ENCODE assay signal across 8 cellular contexts in genomic region chr1:45490121-45490622, GRCh38. TPM values are rescaled to one million over a fixed set of nuclear protein-coding genes. Genes with fewer than 3 reads are reported as not detected.
DNase-seq lines count a peak whose midpoint lies in the region; ATAC-seq and TF ChIP-seq lines count a peak whose summit lies in the region.

No MANE protein-coding gene starts in this region.

- H3K4me1 ChIP-seq in naive thymus-derived CD4-positive, alpha-beta T cell (ENCODE audit: control insufficient read depth in 2 of 2, insufficient read depth in 2 of 2, low read length in 2 of 2): peaks cover 9% of the 10 kb centered on the region in 2 donors

- H3K27me3 ChIP-seq in naive thymus-derived CD4-positive, alpha-beta T cell (ENCODE audit: control insufficient read depth in 2 of 2, insufficient read depth in 2 of 2, low read length in 2 of 2): no peaks in the 10 kb centered on the region

- H3K4me3 ChIP-seq in naive thymus-derived CD4-positive, alpha-beta T cell (ENCODE audit: low read length): peak overlapping the region; percentile 76

- H3K9me3 Mint-ChIP-seq in naive thymus-derived CD4-positive, alpha-beta T cell: no peaks in the 10 kb centered on the region
- H3K9me3 Mint-ChIP-seq in chondrocyte (ENCODE audit: low read depth): no peaks in the 10 kb centered on the region

- CTCF ChIA-PET in naive thymus-derived CD4-positive, alpha-beta T cell (lab: Charles Lee): interaction anchor here (3.9 to 7.6 kb wide), 3 partner anchors 11 to 478 kb away, joined by 16 to 94 read pairs (median 77); partner anchors contain the start of genes CCDC163, HECTD3, MMACHC and UROD

- DNase-seq in NCI-H526 treated with DMSO at 0.1 percent for 48 hours (lab: John Stamatoyannopoulos, UW) (peak; percentile 29), epidermal melanocyte (ENCODE audit: insufficient read length, low spot score) (peak; percentile 31), chondrocyte (ENCODE audit: low spot score) (no peak)
- DNase-seq in naive thymus-derived CD4-positive, alpha-beta T cell: peak in 1 of 9 donors; percentile 7
- no peak for DNase-seq in stimulated activated CD4-positive, alpha-beta T cell treated with anti-CD3 and anti-CD28 coated beads, Interleukin-4, amount 100 ng/mL, for 4 hours

- H3K27me3 Mint-ChIP-seq in naive thymus-derived CD4-positive, alpha-beta T cell: peaks cover 0 to 4% (median 0%) of the 10 kb centered on the region in 5 donors
- H3K27me3 Mint-ChIP-seq in chondrocyte (ENCODE audit: low read depth): peaks cover 7% of the 10 kb centered on the region

- H3K4me3 Mint-ChIP-seq in naive thymus-derived CD4-positive, alpha-beta T cell: no peak overlapping the region
- no peak overlapping the region for H3K4me3 Mint-ChIP-seq in chondrocyte (ENCODE audit: unreplicated experiment)

- no peaks in the 10 kb centered on the region for H3K9me3 ChIP-seq in naive thymus-derived CD4-positive, alpha-beta T cell (ENCODE audit: control insufficient read depth in 2 of 3, low read length in 3 of 3)

- POLR2A ChIA-PET in naive thymus-derived CD4-positive, alpha-beta T cell (lab: Charles Lee): interaction anchor here (0.6 to 5.5 kb wide), 9 partner anchors 10 to 768 kb away, joined by 3 to 45 read pairs (median 13); partner anchors contain the start of genes CCDC163, HECTD3, MMACHC and MUTYH

- peaks cover 0 to 4% (median 0%) of the 10 kb centered on the region in 5 donors for H3K36me3 Mint-ChIP-seq in naive thymus-derived CD4-positive, alpha-beta T cell
- H3K36me3 Mint-ChIP-seq in chondrocyte (ENCODE audit: low read depth): no peaks in the 10 kb centered on the region

- intact Hi-C loops in naive thymus-derived CD4-positive, alpha-beta T cell (cut with micrococcal nuclease): loop anchor here (2.0 to 10.0 kb wide), 5 partner anchors 262 to 685 kb away; partner anchors contain the start of genes BTBD19 (in 2 of the 2), DYNLT4 (in 2 of the 2), PLK3 (in 2 of the 2) and IPP (in 1 of the 2)

- H3K36me3 ChIP-seq in naive thymus-derived CD4-positive, alpha-beta T cell (ENCODE audit: control insufficient read depth in 2 of 3, insufficient read depth in 3 of 3, low read length in 3 of 3): no peaks in the 10 kb centered on the region

- peaks cover 5 to 15% (median 10%) of the 10 kb centered on the region in 7 donors for H3K4me1 Mint-ChIP-seq in naive thymus-derived CD4-positive, alpha-beta T cell
- no peaks in the 10 kb centered on the region for H3K4me1 Mint-ChIP-seq in chondrocyte (ENCODE audit: low read depth)

- no peak overlapping the region for H3K27ac Mint-ChIP-seq in naive thymus-derived CD4-positive, alpha-beta T cell
- H3K27ac Mint-ChIP-seq in chondrocyte (ENCODE audit: unreplicated experiment): no peak overlapping the region

- TF ChIP-seq CTCF in C4-2B (conservative IDR thresholded peaks at IDR 0.05) (no peak), chondrocyte (IDR thresholded peaks at IDR 0.05) (no peak)

- ATAC-seq in naive thymus-derived CD4-positive, alpha-beta T cell: no peak
- no peak for ATAC-seq in activated CD4-positive, CD25-positive, alpha-beta regulatory T cell treated with anti-CD3 and anti-CD28 coated beads, Interleukin-2, amount 50 U/mL, for 24 hours
- ATAC-seq in GM18867 (IDR thresholded peaks at IDR 0.05; ENCODE audit: unreplicated experiment): no peak

- peak overlapping the region; percentile 60 for H3K27ac ChIP-seq in C4-2B
- H3K27ac ChIP-seq in naive thymus-derived CD4-positive, alpha-beta T cell (ENCODE audit: low read depth, low read length): peak overlapping the region; percentile 77

RNA-seq across cellular contexts. Expression of gene TESK2, which starts 0.8 kb away (rescaled TPM):
- total RNA-seq in naive thymus-derived CD4-positive, alpha-beta T cell: 1 to 10 TPM; 3.3 to 8.9 (median 7.4) TPM
- 1 to 10 TPM; 3.5 to 5.0 TPM for polyA plus RNA-seq in naive thymus-derived CD4-positive, alpha-beta T cell
- 1.3 to 2.7 TPM (median 1.6 TPM) in 3 replicates for total RNA-seq in chondrocyte

RNA-seq across cellular contexts. Expression of gene CCDC163, which starts 9.7 kb away (rescaled TPM):
- 1 to 10 TPM; 1.6 to 4.4 (median 3.7) TPM for total RNA-seq in naive thymus-derived CD4-positive, alpha-beta T cell
- 1 to 10 TPM; 5.2 to 8.9 TPM for polyA plus RNA-seq in naive thymus-derived CD4-positive, alpha-beta T cell
- total RNA-seq in chondrocyte: 1.6 to 2.0 TPM (median 1.8 TPM) in 3 replicates

RNA-seq across cellular contexts. Expression of gene MMACHC, which starts 9.9 kb away (rescaled TPM):
- total RNA-seq in naive thymus-derived CD4-positive, alpha-beta T cell: 1 to 10 TPM; 2.1 to 6.3 (median 4.9) TPM
- polyA plus RNA-seq in naive thymus-derived CD4-positive, alpha-beta T cell: 1 to 10 TPM in 1 of 2 donors, under 1 TPM in 1; 0.58 to 2.1 TPM
- total RNA-seq in chondrocyte: 4.6 to 8.9 TPM (median 5.9 TPM) in 3 replicates

RNA-seq across cellular contexts. Expression of gene PRDX1, which starts 31.5 kb away (rescaled TPM):
- total RNA-seq in naive thymus-derived CD4-positive, alpha-beta T cell: 100 to 1,000 TPM in 2 of 5 experiments, 10 to 100 TPM in 3; 28.8 to 369 (median 96.3) TPM
- 100 to 1,000 TPM; 200 to 203 TPM for polyA plus RNA-seq in naive thymus-derived CD4-positive, alpha-beta T cell
- 291 to 523 TPM (median 297 TPM) in 3 replicates for total RNA-seq in chondrocyte

Comparison
In these comparisons a context has a peak if more than half of its experiments do, and no peak if none do; other contexts are left out.
1. DNase-seq: peak in NCI-H526 treated with DMSO at 0.1 percent for 48 hours (single experiment) and epidermal melanocyte (single experiment); none in chondrocyte (single experiment) and stimulated activated CD4-positive, alpha-beta T cell treated with anti-CD3 and anti-CD28 coated beads, Interleukin-4, amount 100 ng/mL, for 4 hours (0 of 2).